1 cellular context compared by ENCODE assay signal in the genomic region with DNA sequence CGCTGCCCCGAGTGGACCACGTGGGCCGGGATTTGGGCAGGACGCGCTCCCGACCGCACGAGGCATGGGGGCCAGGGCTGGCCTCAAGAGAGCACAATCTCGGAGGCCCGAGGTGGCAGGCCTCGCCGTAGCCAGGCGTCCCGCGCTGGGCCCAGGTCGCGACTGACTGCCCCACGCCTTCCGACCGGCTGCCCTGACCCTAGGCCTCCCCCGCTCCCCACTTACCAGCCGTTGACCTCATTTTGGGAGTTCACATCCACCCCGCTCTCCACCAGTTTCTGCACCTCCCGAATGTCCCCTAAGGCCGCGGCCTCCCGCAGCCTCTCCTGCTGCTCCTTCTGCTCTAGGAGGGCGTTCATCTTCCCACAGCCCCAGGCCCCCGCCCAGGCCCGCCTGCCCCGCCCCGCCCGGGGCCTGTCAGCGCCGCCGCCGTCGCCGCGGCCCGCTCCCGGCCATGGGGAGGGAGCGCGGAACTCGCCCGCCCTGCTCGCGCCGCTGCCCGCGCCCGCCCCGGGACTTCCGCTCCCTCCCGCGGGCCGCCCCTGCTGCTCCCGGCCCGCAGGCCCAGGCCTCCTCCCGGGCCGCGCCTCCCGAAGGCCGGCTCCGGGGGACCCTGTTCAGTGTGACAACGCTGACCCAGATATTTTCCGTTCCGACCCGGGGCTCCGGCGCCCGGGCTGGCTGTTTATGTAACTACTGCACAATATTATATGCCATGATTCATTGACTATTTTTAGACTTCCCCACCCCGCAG.
TF ChIP-seq lines count a peak whose summit lies in the region.

Gene ANKRD40, minus strand, starts transcription at position 619 of the 754 bp plus-strand sequence. Its CDS starts 260 bp downstream, at position 359.

TF ChIP-seq in GM23338, 12 proteins besides CTCF, POLR2A, EP300 and RAD21:
- TF ChIP-seq POLR2AphosphoS5 (IDR thresholded peaks at IDR 0.05; ENCODE audit: low read depth) (0 out of 2 replicates have a peak, but pooled peaks have one; percentile 20), CREB1 (CRISPR knock-in tag; IDR thresholded peaks at IDR 0.05; ENCODE audit: low read depth) (0 out of 2 replicates have a peak, but pooled peaks have one; percentile 22), ZNF114 (CRISPR knock-in tag; IDR thresholded peaks at IDR 0.05) (no peak)
